28 cellular contexts compared by ENCODE assay signal in genomic region chr10:45368181-45368580, GRCh38. TPM values are rescaled to one million over a fixed set of nuclear protein-coding genes. Genes with fewer than 3 reads are reported as not detected.
"Had no signal": no experiment of that assay in that cellular context is flagged by ENCODE, and none has a peak within 500 bp of the region (broad histone marks: within the 10 kb centered on the region; RNA-seq: fewer than 3 reads in every experiment).

No MANE protein-coding gene starts in this region.

- ATAC-seq: activated CD8-positive, alpha-beta T cell treated with anti-CD3 and anti-CD28 coated beads, Interleukin-2, amount 10 ng/mL, durations not matched to agents 7 days and 5 days; PC-3; SK-N-SH treated with all-trans-retinoic acid at 6 μM for 48 hours had no signal

- H3K27me3 ChIP-seq: adrenal gland had no signal

- H3K4me3 Mint-ChIP-seq: activated CD8-positive, alpha-beta T cell treated with anti-CD3 and anti-CD28 coated beads, Interleukin-2, amount 10 ng/mL, durations not matched to agents 7 days and 5 days; activated naive CD8-positive, alpha-beta T cell treated with anti-CD3 and anti-CD28 coated beads, Interleukin-2, amount 10 ng/mL, durations not matched to agents 7 days and 5 days; T-helper 1 cell treated with Interleukin-12 subunit alpha and Interleukin-12 subunit beta and Interleukin-4 antibody, amounts not matched to agents 30 μg/mL and 1 μg/mL, for 36 hours had no signal

- H3K27ac Mint-ChIP-seq: activated CD8-positive, alpha-beta T cell treated with anti-CD3 and anti-CD28 coated beads, Interleukin-2, amount 10 ng/mL, durations not matched to agents 7 days and 5 days; activated naive CD8-positive, alpha-beta T cell treated with anti-CD3 and anti-CD28 coated beads, Interleukin-2, amount 10 ng/mL, durations not matched to agents 7 days and 5 days; T-helper 1 cell treated with Interleukin-12 subunit alpha and Interleukin-12 subunit beta and Interleukin-4 antibody, amounts not matched to agents 30 μg/mL and 1 μg/mL, for 36 hours had no signal

- H3K9me3 Mint-ChIP-seq: T-helper 1 cell treated with Interleukin-12 subunit alpha and Interleukin-12 subunit beta and Interleukin-4 antibody, amounts not matched to agents 30 μg/mL and 1 μg/mL, for 36 hours had no signal

- H3K9me3 ChIP-seq: adrenal gland, MG63, SJSA1 had no signal

- H3K27ac ChIP-seq: adrenal gland, SJSA1 had no signal

- H3K4me1 ChIP-seq: SJSA1 had no signal

- H3K36me3 ChIP-seq: adrenal gland, MG63, SJSA1 had no signal

- DNase-seq: activated CD4-positive, alpha-beta T cell treated with anti-CD3 and anti-CD28 coated beads for 48 hours; activated CD4-positive, alpha-beta T cell treated with anti-CD3 and anti-CD28 coated beads, Interleukin-2, amount 50 U/mL, for 4 hours; activated CD4-positive, CD25-positive, alpha-beta regulatory T cell treated with anti-CD3 and anti-CD28 coated beads, Interleukin-2, amount 50 U/mL, for 72 hours; activated CD8-positive, alpha-beta memory T cell treated with anti-CD3 and anti-CD28 coated beads, Interleukin-2, amount 50 U/mL, for 48 hours; activated CD8-positive, alpha-beta T cell treated with anti-CD3 and anti-CD28 coated beads, Interleukin-2, amount 10 ng/mL, durations not matched to agents 7 days and 5 days; activated naive CD4-positive, alpha-beta T cell treated with anti-CD3 and anti-CD28 coated beads, Interleukin-2, amount 50 U/mL, for 16 hours; activated naive CD8-positive, alpha-beta T cell treated with anti-CD3 and anti-CD28 coated beads, Interleukin-2, amount 10 ng/mL, durations not matched to agents 7 days and 5 days; activated T-cell treated with anti-CD3 and anti-CD28 coated beads, Interleukin-2, amount 50 U/mL, for 1 hour; adrenal gland; anterior cingulate cortex; cerebellar nuclear complex; MG63; MV-4-11; NCI-H1105; NCI-H1436; NCI-H1694 treated with DMSO at 0.1 percent for 48 hours; NCI-H2029 treated with DMSO at 0.1 percent for 48 hours; NCI-H345; NCI-H510A; NCI-H526 treated with DMSO at 0.1 percent for 48 hours; NCI-H82; PC-3; SHP77; T-helper 9 cell had no signal

- H3K4me3 ChIP-seq: adrenal gland, MG63, SJSA1 had no signal

RNA-seq across cellular contexts. Expression of gene ALOX5, which starts 5.8 kb away (rescaled TPM):
- total RNA-seq: SJSA1 had no signal

RNA-seq across cellular contexts. Expression of gene OR13A1, which starts 52.8 kb away (rescaled TPM):
- total RNA-seq: activated CD8-positive, alpha-beta T cell treated with anti-CD3 and anti-CD28 coated beads, Interleukin-2, amount 10 ng/mL, durations not matched to agents 7 days and 5 days; cardiac septum; SJSA1 had no signal
